ENCODE assay signal across 13 cellular contexts in genomic region chr19:50567052-50567841, GRCh38. TPM values are rescaled to one million over a fixed set of nuclear protein-coding genes. Genes with fewer than 3 reads are reported as not detected.
DNase-seq lines count a peak whose midpoint lies in the region; ATAC-seq, FAIRE-seq and TF ChIP-seq lines count a peak whose summit lies in the region.
"Had no signal": no experiment of that assay in that cellular context is flagged by ENCODE, and none has a peak within 500 bp of the region (broad histone marks: within the 10 kb centered on the region; RNA-seq: fewer than 3 reads in every experiment).

No MANE protein-coding gene starts in this region.

- no peak for TF ChIP-seq POLR2A in HepG2 (IDR thresholded peaks at IDR 0.05; ENCODE audit: insufficient read depth in 1 of 2, low read depth in 2 of 2, low read length in 2 of 2)
- TF ChIP-seq POLR2A in uterus (IDR thresholded peaks at IDR 0.05) = no peak

- H3K4me1 ChIP-seq in HepG2 (ENCODE audit: insufficient read depth, low read length) = no peaks in the 10 kb centered on the region
- H3K4me1 ChIP-seq in uterus = no peaks in the 10 kb centered on the region

- no TSS peak for BruUV-seq in HepG2 (replicated peaks; lab: Mats Ljungman, UMichigan)

- CTCF ChIA-PET in HepG2 (lab: Yijun Ruan, JAX; ENCODE audit: low intra/inter-chr PET ratio, low total read pairs) = no interaction called here

- H3K27ac ChIP-seq in HepG2 (ENCODE audit: extremely low read length, insufficient read depth, low read length) (no peak overlapping the region), uterus (no peak overlapping the region)
- H3K27ac ChIP-seq: Peyer's patch, transverse colon had no signal

- H3K9me3 ChIP-seq in HepG2 (ENCODE audit: low read length) = no peaks in the 10 kb centered on the region
- no peaks in the 10 kb centered on the region for H3K9me3 ChIP-seq in uterus
- H3K9me3 ChIP-seq: Peyer's patch, transverse colon had no signal

- TF ChIP-seq EP300 in HepG2 (IDR thresholded peaks at IDR 0.05; ENCODE audit: low read depth in 2 of 2, low read length in 2 of 2) (no peak), HepG2 (CRISPR knock-in tag; IDR thresholded peaks at IDR 0.05; ENCODE audit: borderline replicate concordance) (no peak)

- H3K27ac Mint-ChIP-seq in natural killer cell = peak overlapping the region in 1 of 2 donors; percentile 22
- H3K27ac Mint-ChIP-seq in natural killer cell treated with Interleukin-12 subunit alpha and Interleukin-12 subunit beta and Interleukin-15 and Interleukin-18, amount 100 ng/mL, for 72 hours = no peak overlapping the region
- H3K27ac Mint-ChIP-seq: CD8-positive, alpha-beta memory T cell had no signal

- TF ChIP-seq CTCF in natural killer cell (IDR thresholded peaks at IDR 0.05) = no peak
- no peak for TF ChIP-seq CTCF in HepG2 (CRISPR knock-in tag; IDR thresholded peaks at IDR 0.05)
- no peak for TF ChIP-seq CTCF in uterus (IDR thresholded peaks at IDR 0.05)

- no peak for DNase-seq in natural killer cell
- no peak for DNase-seq in natural killer cell treated with Interleukin-12 subunit alpha and Interleukin-12 subunit beta and Interleukin-15 and Interleukin-18, amount 100 ng/mL, for 72 hours (ENCODE audit: low spot score)
- peak in 42 of 56 donors; percentile 10 to 74 (median 52) for DNase-seq in amygdala (lab: John Stamatoyannopoulos, UW)
- no peak for DNase-seq in HepG2 (ENCODE audit: low spot score)
- no peak for DNase-seq in uterus
- DNase-seq in stimulated activated naive CD4-positive, alpha-beta T cell treated with Interleukin-2 at 50 U/mL for 16 hours (lab: John Stamatoyannopoulos, UW) = no peak
- no peak for DNase-seq in dedifferentiated amniotic fluid mesenchymal stem cell (ENCODE audit: extremely low spot score)
- DNase-seq: MV-4-11, Peyer's patch, transverse colon had no signal

- peak in 2 of 3 donors; percentile 21 to 29 for ATAC-seq in natural killer cell
- ATAC-seq in natural killer cell treated with Interleukin-12 subunit alpha and Interleukin-12 subunit beta and Interleukin-15 and Interleukin-18, amount 100 ng/mL, for 72 hours = no peak
- ATAC-seq in HepG2 = no peak
- no peak for ATAC-seq in HG02610 (IDR thresholded peaks at IDR 0.05; ENCODE audit: unreplicated experiment)

- no peaks in the 10 kb centered on the region for H3K9me3 Mint-ChIP-seq in natural killer cell
- no peaks in the 10 kb centered on the region for H3K9me3 Mint-ChIP-seq in natural killer cell treated with Interleukin-12 subunit alpha and Interleukin-12 subunit beta and Interleukin-15 and Interleukin-18, amount 100 ng/mL, for 72 hours
- H3K9me3 Mint-ChIP-seq: CD8-positive, alpha-beta memory T cell had no signal

- in situ Hi-C loops in HepG2 (cut with HindIII; ENCODE audit: extremely low pct_ligation_motif_present, low pct_unique_long_range_greater_than_20kb) = no loop called here

- 11% methylated on average over 28 of the region's 38 CpGs for WGBS in HepG2 (ENCODE audit: low lambda C conversion rate)

- no peak overlapping the region for H3K9ac ChIP-seq in HepG2 (ENCODE audit: insufficient read depth, low read depth, low read length)

- H3K36me3 ChIP-seq in HepG2 (replicated peaks in 1 of 2; ENCODE audit: control insufficient read depth in 1 of 2, insufficient read depth in 2 of 2, low read length in 2 of 2) (no peaks in the 10 kb centered on the region), uterus (no peaks in the 10 kb centered on the region)
- H3K36me3 ChIP-seq: Peyer's patch, transverse colon had no signal

- H3K4me3 ChIP-seq in HepG2 (replicated peaks in 1 of 3; ENCODE audit: insufficient read depth in 1 of 3, low read depth in 2 of 3, low read length in 3 of 3) = no peak overlapping the region
- peak overlapping the region; percentile 37 to 40 for H3K4me3 ChIP-seq in uterus

- H3K36me3 Mint-ChIP-seq in natural killer cell = no peaks in the 10 kb centered on the region
- no peaks in the 10 kb centered on the region for H3K36me3 Mint-ChIP-seq in natural killer cell treated with Interleukin-12 subunit alpha and Interleukin-12 subunit beta and Interleukin-15 and Interleukin-18, amount 100 ng/mL, for 72 hours
- H3K36me3 Mint-ChIP-seq: CD8-positive, alpha-beta memory T cell had no signal

- no peak for TF ChIP-seq RAD21 in HepG2 (CRISPR knock-in tag; IDR thresholded peaks at IDR 0.05)

- H3K4me1 Mint-ChIP-seq in natural killer cell = peaks cover 0 to 14% of the 10 kb centered on the region in 2 donors
- H3K4me1 Mint-ChIP-seq in natural killer cell treated with Interleukin-12 subunit alpha and Interleukin-12 subunit beta and Interleukin-15 and Interleukin-18, amount 100 ng/mL, for 72 hours (ENCODE audit: low read depth in 2 of 2) = peaks cover 5 to 10% of the 10 kb centered on the region in 2 donors

- peaks cover 48 to 52% of the 10 kb centered on the region in 2 donors for H3K27me3 Mint-ChIP-seq in natural killer cell (ENCODE audit: low read depth in 2 of 2)
- H3K27me3 Mint-ChIP-seq in natural killer cell treated with Interleukin-12 subunit alpha and Interleukin-12 subunit beta and Interleukin-15 and Interleukin-18, amount 100 ng/mL, for 72 hours = peaks cover 46 to 47% of the 10 kb centered on the region in 2 donors

- H3K4me2 ChIP-seq in HepG2 (ENCODE audit: low read depth, low read length) = no peak overlapping the region

- FAIRE-seq in HepG2 (lab: Jason Lieb, UNC) = no peak

- H3K4me3 Mint-ChIP-seq in natural killer cell = no peak overlapping the region
- no peak overlapping the region for H3K4me3 Mint-ChIP-seq in natural killer cell treated with Interleukin-12 subunit alpha and Interleukin-12 subunit beta and Interleukin-15 and Interleukin-18, amount 100 ng/mL, for 72 hours

- no peaks in the 10 kb centered on the region for H3K79me2 ChIP-seq in HepG2 (ENCODE audit: insufficient read depth, low read length)

- intact Hi-C loops in natural killer cell (cut with micrococcal nuclease) = no loop called here
- intact Hi-C loops in HepG2 (cut with micrococcal nuclease; ENCODE audit: unreplicated experiment) = loop anchor here (10.0 kb wide), 1 partner anchor 1728 kb away; the partner anchor contains the start of gene ZNF480
- intact Hi-C loops in uterus (cut with DNase I; ENCODE audit: low total_unique reads) = no loop called here

- H2AFZ ChIP-seq in HepG2 (ENCODE audit: low read length) = no peak overlapping the region

- H4K20me1 ChIP-seq in HepG2 (ENCODE audit: insufficient read depth, low read length) = no peaks in the 10 kb centered on the region

- POLR2A ChIA-PET in HepG2 (lab: Yijun Ruan, JAX) = no interaction called here

- H3K27me3 ChIP-seq in HepG2 (ENCODE audit: control insufficient read depth in 1 of 2, insufficient read depth in 2 of 2, low read length in 2 of 2) = peaks cover 8 to 60% of the 10 kb centered on the region in 2 experiments; a peak in 4 of 5 replicates
- peaks cover 0 to 8% of the 10 kb centered on the region in 2 donors for H3K27me3 ChIP-seq in uterus

RNA-seq across cellular contexts. Expression of gene LRRC4B, which starts 1.0 kb away (rescaled TPM):
- total RNA-seq in natural killer cell = not detected
- not detected for total RNA-seq in natural killer cell treated with Interleukin-12 subunit alpha and Interleukin-12 subunit beta and Interleukin-15 and Interleukin-18, amount 100 ng/mL, for 72 hours
- total RNA-seq in HepG2 (2016; rRNA removed; fragmentation: Illumina TruSeq; extraction: Trizol) = not detected in 2 replicates
- not detected in 2 replicates for total RNA-seq in HepG2 (2016; cell fraction: cytosol; rRNA removed; fragmentation: Illumina TruSeq; extraction: Trizol; ENCODE audit: low read depth)
- not detected in 2 replicates for total RNA-seq in HepG2 (2016; cell fraction: insoluble cytoplasmic fraction; rRNA removed; fragmentation: Illumina TruSeq; extraction: Trizol)
- total RNA-seq in HepG2 (2016; cell fraction: membrane; rRNA removed; fragmentation: Illumina TruSeq; extraction: Trizol) = not detected in 2 replicates
- not detected in 2 replicates for total RNA-seq in HepG2 (2016; cell fraction: nucleus; rRNA removed; fragmentation: Illumina TruSeq; extraction: Trizol)
- polyA plus RNA-seq in HepG2 (2011; rRNA removed) = not detected in 2 replicates
- not detected in 2 replicates for polyA plus RNA-seq in HepG2 (2011; cell fraction: cytosol; rRNA removed)
- not detected in 2 replicates for polyA plus RNA-seq in HepG2 (2011; cell fraction: nucleus; rRNA removed)
- polyA plus RNA-seq in HepG2 (2012) = not detected in 2 replicates
- polyA plus RNA-seq in HepG2 (2016; cell fraction: cytosol; fragmentation: Illumina TruSeq; extraction: Trizol; ENCODE audit: low read depth) = not detected in 2 replicates
- polyA plus RNA-seq in HepG2 (2016; cell fraction: insoluble cytoplasmic fraction; fragmentation: Illumina TruSeq; extraction: Trizol; ENCODE audit: low read depth) = not detected in 2 replicates
- polyA plus RNA-seq in HepG2 (2016; cell fraction: membrane; fragmentation: Illumina TruSeq; extraction: Trizol; ENCODE audit: low read depth) = not detected in 2 replicates
- polyA plus RNA-seq in HepG2 (2016; cell fraction: nucleus; fragmentation: Illumina TruSeq; extraction: Trizol; ENCODE audit: insufficient read depth, low read depth) = not detected in 2 replicates
- not detected in 2 replicates for polyA minus RNA-seq in HepG2 (2011; rRNA and poly(A)+ RNA removed; ENCODE audit: low replicate concordance)
- not detected in 2 replicates for polyA minus RNA-seq in HepG2 (2011; cell fraction: cytosol; rRNA and poly(A)+ RNA removed)
- polyA minus RNA-seq in HepG2 (2011; cell fraction: nucleus; rRNA and poly(A)+ RNA removed) = not detected in 2 replicates
- total RNA-seq in uterus = 10 to 100 TPM in 2 of 4 donors, 1 to 10 TPM in 2; 2.4 to 38.0 (median 13.2) TPM
- total RNA-seq: CD8-positive, alpha-beta memory T cell; lung microvascular endothelial cell had no signal
- polyA plus RNA-seq: CD8-positive, alpha-beta memory T cell had no signal

RNA-seq across cellular contexts. Expression of gene ASPDH, which starts 53.5 kb away (rescaled TPM):
- not detected for total RNA-seq in natural killer cell
- not detected for total RNA-seq in natural killer cell treated with Interleukin-12 subunit alpha and Interleukin-12 subunit beta and Interleukin-15 and Interleukin-18, amount 100 ng/mL, for 72 hours
- total RNA-seq in HepG2 (2016; rRNA removed; fragmentation: Illumina TruSeq; extraction: Trizol) = 1.1 and 2.2 TPM in 2 replicates
- total RNA-seq in HepG2 (2016; cell fraction: cytosol; rRNA removed; fragmentation: Illumina TruSeq; extraction: Trizol; ENCODE audit: low read depth) = 1.4 and 2.5 TPM in 2 replicates
- total RNA-seq in HepG2 (2016; cell fraction: insoluble cytoplasmic fraction; rRNA removed; fragmentation: Illumina TruSeq; extraction: Trizol) = 1.4 and 2.5 TPM in 2 replicates
- 1.4 and 1.7 TPM in 2 replicates for total RNA-seq in HepG2 (2016; cell fraction: membrane; rRNA removed; fragmentation: Illumina TruSeq; extraction: Trizol)
- 1.7 and 2.8 TPM in 2 replicates for total RNA-seq in HepG2 (2016; cell fraction: nucleus; rRNA removed; fragmentation: Illumina TruSeq; extraction: Trizol)
- polyA plus RNA-seq in HepG2 (2011; rRNA removed) = 3.3 and 4.0 TPM in 2 replicates
- 2.0 and 2.9 TPM in 2 replicates for polyA plus RNA-seq in HepG2 (2011; cell fraction: cytosol; rRNA removed)
- polyA plus RNA-seq in HepG2 (2011; cell fraction: nucleus; rRNA removed) = 18.4 and 19.8 TPM in 2 replicates
- polyA plus RNA-seq in HepG2 (2012) = 4.3 and 4.8 TPM in 2 replicates
- polyA plus RNA-seq in HepG2 (2016; cell fraction: cytosol; fragmentation: Illumina TruSeq; extraction: Trizol; ENCODE audit: low read depth) = 2.7 and 3.3 TPM in 2 replicates
- polyA plus RNA-seq in HepG2 (2016; cell fraction: insoluble cytoplasmic fraction; fragmentation: Illumina TruSeq; extraction: Trizol; ENCODE audit: low read depth) = 1.4 and 1.8 TPM in 2 replicates
- 2.6 and 2.7 TPM in 2 replicates for polyA plus RNA-seq in HepG2 (2016; cell fraction: membrane; fragmentation: Illumina TruSeq; extraction: Trizol; ENCODE audit: low read depth)
- 1.6 and 6.8 TPM in 2 replicates for polyA plus RNA-seq in HepG2 (2016; cell fraction: nucleus; fragmentation: Illumina TruSeq; extraction: Trizol; ENCODE audit: insufficient read depth, low read depth)
- 1.3 TPM in 1 of 2 replicates, not detected in the other for polyA minus RNA-seq in HepG2 (2011; rRNA and poly(A)+ RNA removed; ENCODE audit: low replicate concordance)
- polyA minus RNA-seq in HepG2 (2011; cell fraction: cytosol; rRNA and poly(A)+ RNA removed) = 0.79 and 2.3 TPM in 2 replicates
- polyA minus RNA-seq in HepG2 (2011; cell fraction: nucleus; rRNA and poly(A)+ RNA removed) = 0.64 and 2.4 TPM in 2 replicates
- not detected for total RNA-seq in uterus
- total RNA-seq: CD8-positive, alpha-beta memory T cell; lung microvascular endothelial cell; transverse colon had no signal
- polyA plus RNA-seq: CD8-positive, alpha-beta memory T cell had no signal

RNA-seq across cellular contexts. Expression of gene JOSD2, which starts 56.3 kb away (rescaled TPM):
- total RNA-seq in natural killer cell (10 to 100 TPM; 18.8 to 22.0 (median 20.3) TPM), HepG2 (2016; rRNA removed; fragmentation: Illumina TruSeq; extraction: Trizol) (2.0 and 2.3 TPM in 2 replicates), uterus (10 to 100 TPM in 1 of 4 donors, 1 to 10 TPM in 3; 1.8 to 22.8 (median 5.5) TPM)
- total RNA-seq in natural killer cell treated with Interleukin-12 subunit alpha and Interleukin-12 subunit beta and Interleukin-15 and Interleukin-18, amount 100 ng/mL, for 72 hours = 10 to 100 TPM; 39.8 to 46.0 TPM
- total RNA-seq in HepG2 (2016; cell fraction: cytosol; rRNA removed; fragmentation: Illumina TruSeq; extraction: Trizol; ENCODE audit: low read depth) = 2.6 and 3.1 TPM in 2 replicates
- total RNA-seq in HepG2 (2016; cell fraction: insoluble cytoplasmic fraction; rRNA removed; fragmentation: Illumina TruSeq; extraction: Trizol) = 3.2 and 3.4 TPM in 2 replicates
- 3.4 and 3.5 TPM in 2 replicates for total RNA-seq in HepG2 (2016; cell fraction: membrane; rRNA removed; fragmentation: Illumina TruSeq; extraction: Trizol)
- total RNA-seq in HepG2 (2016; cell fraction: nucleus; rRNA removed; fragmentation: Illumina TruSeq; extraction: Trizol) = 0.56 and 1.7 TPM in 2 replicates
- 4.1 and 5.2 TPM in 2 replicates for polyA plus RNA-seq in HepG2 (2011; rRNA removed)
- 4.6 and 10.0 TPM in 2 replicates for polyA plus RNA-seq in HepG2 (2011; cell fraction: cytosol; rRNA removed)
- polyA plus RNA-seq in HepG2 (2011; cell fraction: nucleus; rRNA removed) = 6.9 and 8.9 TPM in 2 replicates
- 1.6 and 3.0 TPM in 2 replicates for polyA plus RNA-seq in HepG2 (2012)
- 3.7 and 4.0 TPM in 2 replicates for polyA plus RNA-seq in HepG2 (2016; cell fraction: cytosol; fragmentation: Illumina TruSeq; extraction: Trizol; ENCODE audit: low read depth)
- 2.9 and 3.0 TPM in 2 replicates for polyA plus RNA-seq in HepG2 (2016; cell fraction: insoluble cytoplasmic fraction; fragmentation: Illumina TruSeq; extraction: Trizol; ENCODE audit: low read depth)
- polyA plus RNA-seq in HepG2 (2016; cell fraction: membrane; fragmentation: Illumina TruSeq; extraction: Trizol; ENCODE audit: low read depth) = 4.1 and 4.4 TPM in 2 replicates
- 2.7 and 4.3 TPM in 2 replicates for polyA plus RNA-seq in HepG2 (2016; cell fraction: nucleus; fragmentation: Illumina TruSeq; extraction: Trizol; ENCODE audit: insufficient read depth, low read depth)
- polyA minus RNA-seq in HepG2 (2011; rRNA and poly(A)+ RNA removed; ENCODE audit: low replicate concordance) = 2.9 and 4.4 TPM in 2 replicates
- 2.6 TPM in 1 of 2 replicates, not detected in the other for polyA minus RNA-seq in HepG2 (2011; cell fraction: cytosol; rRNA and poly(A)+ RNA removed)
- polyA minus RNA-seq in HepG2 (2011; cell fraction: nucleus; rRNA and poly(A)+ RNA removed) = 1.9 and 2.2 TPM in 2 replicates

Comparison
In these comparisons a context has a peak if more than half of its experiments do, and no peak if none do; other contexts are left out.
1. ATAC-seq: peak in natural killer cell (2 of 3); none in natural killer cell treated with Interleukin-12 subunit alpha and Interleukin-12 subunit beta and Interleukin-15 and Interleukin-18, amount 100 ng/mL, for 72 hours (0 of 2), HepG2 (single experiment) and HG02610 (single experiment).
2. DNase-seq: peak in amygdala (42 of 56); none in natural killer cell (single experiment), natural killer cell treated with Interleukin-12 subunit alpha and Interleukin-12 subunit beta and Interleukin-15 and Interleukin-18, amount 100 ng/mL, for 72 hours (single experiment), HepG2 (single experiment), uterus (0 of 2), stimulated activated naive CD4-positive, alpha-beta T cell treated with Interleukin-2 at 50 U/mL for 16 hours (single experiment) and dedifferentiated amniotic fluid mesenchymal stem cell (single experiment).
3. H3K4me3 ChIP-seq: peak in uterus (2 of 2); none in HepG2 (0 of 3).